Comparison of ENCODE assay signal across 27 cellular contexts in the genomic region with DNA sequence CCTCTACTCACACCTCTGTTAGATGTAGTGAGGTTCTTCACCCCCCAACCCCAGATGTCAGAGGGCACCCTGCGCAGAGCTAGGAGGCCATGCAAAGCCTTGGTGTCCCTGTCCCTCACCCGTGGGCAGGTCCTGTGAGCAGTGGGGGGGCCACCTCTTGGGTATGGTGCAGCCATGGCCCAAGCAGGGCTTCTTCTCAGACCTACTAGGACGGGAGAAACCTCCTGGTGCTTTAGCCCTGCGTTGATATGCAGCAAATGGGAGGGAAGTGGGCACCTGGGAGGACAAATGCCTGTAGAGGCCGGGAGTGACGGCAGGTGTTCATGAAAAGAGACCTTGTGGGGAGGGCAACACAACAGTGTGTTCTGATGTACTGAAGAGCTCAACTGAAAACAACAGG. TPM values are rescaled to one million over a fixed set of nuclear protein-coding genes. Genes with fewer than 3 reads are reported as not detected.
"Had no signal": no experiment of that assay in that cellular context is flagged by ENCODE, and none has a peak within 500 bp of the region (broad histone marks: within the 10 kb centered on the region; RNA-seq: fewer than 3 reads in every experiment).

No MANE protein-coding gene starts in this region.

- H3K4me1 ChIP-seq: ascending aorta, prostate gland, transverse colon had no signal

- H3K27ac Mint-ChIP-seq: activated CD4-positive, alpha-beta T cell treated with anti-CD3 and anti-CD28 coated beads for 36 hours; natural killer cell; neural progenitor cell; T-helper 1 cell treated with Interleukin-12 subunit alpha and Interleukin-12 subunit beta and Interleukin-4 antibody, amounts not matched to agents 30 μg/mL and 1 μg/mL, for 36 hours; WTC11 had no signal

- H3K4me3 Mint-ChIP-seq: activated CD4-positive, alpha-beta T cell treated with anti-CD3 and anti-CD28 coated beads for 36 hours; activated naive CD4-positive, alpha-beta T cell treated with anti-CD3 and anti-CD28 coated beads, Interleukin-2, amount 10 ng/mL, durations not matched to agents 7 days and 5 days; activated naive CD8-positive, alpha-beta T cell treated with anti-CD3 and anti-CD28 coated beads, Interleukin-2, amount 10 ng/mL, durations not matched to agents 7 days and 5 days; natural killer cell; neural progenitor cell; T-helper 1 cell treated with Interleukin-12 subunit alpha and Interleukin-12 subunit beta and Interleukin-4 antibody, amounts not matched to agents 30 μg/mL and 1 μg/mL, for 36 hours; WTC11 had no signal

- DNase-seq: activated CD4-positive, alpha-beta T cell treated with anti-CD3 and anti-CD28 coated beads for 36 hours; activated CD4-positive, alpha-beta T cell treated with anti-CD3 and anti-CD28 coated beads, Interleukin-2, amount 50 U/mL, for 4 hours; activated gamma-delta T cell; activated naive CD4-positive, alpha-beta T cell treated with anti-CD3 and anti-CD28 coated beads, Interleukin-2, amount 10 ng/mL, durations not matched to agents 7 days and 5 days; activated naive CD8-positive, alpha-beta T cell treated with anti-CD3 and anti-CD28 coated beads, Interleukin-2, amount 10 ng/mL, durations not matched to agents 7 days and 5 days; brain microvascular endothelial cell; caudate nucleus; esophagus squamous epithelium; foreskin melanocyte; heart right ventricle; lower lobe of right lung; mesenchymal stem cell; SK-N-SH; stimulated activated CD4-positive, alpha-beta T cell treated with anti-CD3 and anti-CD28 coated beads, Interleukin-15, amount 100 ng/mL, for 24 hours; stimulated activated CD4-positive, alpha-beta T cell treated with anti-CD3 and anti-CD28 coated beads, Interleukin-2, amount 100 ng/mL, for 24 hours; stimulated activated naive CD4-positive, alpha-beta T cell; SW 1271; transverse colon had no signal

- H3K4me3 ChIP-seq: ascending aorta, esophagus squamous epithelium, heart right ventricle, left lung, lower lobe of right lung, neural progenitor cell, prostate gland, smooth muscle cell, transverse colon had no signal

- H3K9me3 ChIP-seq: ascending aorta, esophagus squamous epithelium, heart right ventricle, left lung, lower lobe of right lung, prostate gland, SK-N-SH, transverse colon had no signal

- H3K9me3 Mint-ChIP-seq: activated naive CD4-positive, alpha-beta T cell treated with anti-CD3 and anti-CD28 coated beads, Interleukin-2, amount 10 ng/mL, durations not matched to agents 7 days and 5 days; activated naive CD8-positive, alpha-beta T cell treated with anti-CD3 and anti-CD28 coated beads, Interleukin-2, amount 10 ng/mL, durations not matched to agents 7 days and 5 days; natural killer cell; neural progenitor cell; T-helper 1 cell treated with Interleukin-12 subunit alpha and Interleukin-12 subunit beta and Interleukin-4 antibody, amounts not matched to agents 30 μg/mL and 1 μg/mL, for 36 hours; WTC11 had no signal

- H3K27me3 ChIP-seq: ascending aorta, brain microvascular endothelial cell, esophagus squamous epithelium, heart right ventricle, left lung, neural progenitor cell, transverse colon had no signal

- H3K9ac ChIP-seq: neural progenitor cell, SK-N-SH had no signal

- H3K27me3 Mint-ChIP-seq: activated CD4-positive, alpha-beta T cell treated with anti-CD3 and anti-CD28 coated beads for 36 hours; activated naive CD4-positive, alpha-beta T cell treated with anti-CD3 and anti-CD28 coated beads, Interleukin-2, amount 10 ng/mL, durations not matched to agents 7 days and 5 days; activated naive CD8-positive, alpha-beta T cell treated with anti-CD3 and anti-CD28 coated beads, Interleukin-2, amount 10 ng/mL, durations not matched to agents 7 days and 5 days had no signal

- H3K27ac ChIP-seq: ascending aorta, brain microvascular endothelial cell, epithelial cell of prostate, esophagus squamous epithelium, heart right ventricle, left lung, lower lobe of right lung, neural progenitor cell, prostate gland, transverse colon had no signal

- ATAC-seq: activated CD4-positive, alpha-beta T cell treated with anti-CD3 and anti-CD28 coated beads for 36 hours; heart right ventricle; left lung; natural killer cell; WTC11 had no signal

- H3K4me1 Mint-ChIP-seq: activated CD4-positive, alpha-beta T cell treated with anti-CD3 and anti-CD28 coated beads for 36 hours; activated naive CD8-positive, alpha-beta T cell treated with anti-CD3 and anti-CD28 coated beads, Interleukin-2, amount 10 ng/mL, durations not matched to agents 7 days and 5 days; WTC11 had no signal

RNA-seq across cellular contexts. Expression of a gene that starts 38.5 kb away (rescaled TPM):
- total RNA-seq: ascending aorta had no signal
